19 cellular contexts compared by ENCODE assay signal in genomic region chr16:90043526-90043925, GRCh38. TPM values are rescaled to one million over a fixed set of nuclear protein-coding genes. Genes with fewer than 3 reads are reported as not detected.
A peak's percentile ranks its signal among the peaks of the same experiment; 100 is the strongest.
DNase-seq lines count a peak whose midpoint lies in the region; ATAC-seq, FAIRE-seq and TF ChIP-seq lines count a peak whose summit lies in the region.
"Had no signal": no experiment of that assay in that cellular context is flagged by ENCODE, and none has a peak within 500 bp of the region (broad histone marks: within the 10 kb centered on the region; RNA-seq: fewer than 3 reads in every experiment).

No MANE protein-coding gene starts in this region.

- H3K4me2 ChIP-seq in HepG2 (ENCODE audit: low read depth, low read length): no peak overlapping the region
- H3K4me2 ChIP-seq: GM23338, KMS-11, SK-N-SH had no signal

- 93% methylated on average over 19 of the region's 20 CpGs for WGBS in HepG2 (ENCODE audit: low lambda C conversion rate)
- WGBS in right lobe of liver (ENCODE audit: insufficient coverage, low coverage, low lambda C conversion rate, missing lambda C conversion rate): no CpG with 5 or more reads among the region's 20 CpGs
- WGBS in esophagus squamous epithelium, 2 donors: 83% methylated on average over 12 of the region's 20 CpGs; no CpG with 5 or more reads in 1 of the 2 donors

- H4K20me1 ChIP-seq in HepG2 (ENCODE audit: insufficient read depth, low read length): no peaks in the 10 kb centered on the region

- no peak overlapping the region for H2AFZ ChIP-seq in HepG2 (ENCODE audit: low read length)
- H2AFZ ChIP-seq: GM23338 had no signal

- intact Hi-C loops in HepG2 (cut with micrococcal nuclease; ENCODE audit: unreplicated experiment): no loop called here
- intact Hi-C loops in right lobe of liver (cut with DNase I): no loop called here
- intact Hi-C loops in esophagus squamous epithelium (cut with DNase I): no loop called here
- intact Hi-C loops in vagina (cut with DNase I): no loop called here

- TF ChIP-seq POLR2A in HepG2 (IDR thresholded peaks at IDR 0.05; ENCODE audit: insufficient read depth in 1 of 2, low read depth in 2 of 2, low read length in 2 of 2): no peak
- TF ChIP-seq POLR2A in right lobe of liver (IDR thresholded peaks at IDR 0.05): no peak
- TF ChIP-seq POLR2A in esophagus squamous epithelium (IDR thresholded peaks at IDR 0.05): no peak
- no peak for TF ChIP-seq POLR2A in vagina (IDR thresholded peaks at IDR 0.05)

- TF ChIP-seq CTCF in HepG2 (CRISPR knock-in tag; IDR thresholded peaks at IDR 0.05) (no peak), right lobe of liver (IDR thresholded peaks at IDR 0.05) (no peak), RWPE2 (IDR thresholded peaks at IDR 0.05; ENCODE audit: poor library complexity, severe bottlenecking) (no peak), esophagus squamous epithelium (IDR thresholded peaks at IDR 0.05) (no peak), vagina (IDR thresholded peaks at IDR 0.05) (no peak)

- no peak overlapping the region for H3K27ac ChIP-seq in HepG2 (ENCODE audit: extremely low read length, insufficient read depth, low read length)
- H3K27ac ChIP-seq in right lobe of liver: no peak overlapping the region
- peak overlapping the region; percentile 10 for H3K27ac ChIP-seq in RWPE2 (ENCODE audit: poor library complexity, severe bottlenecking)
- H3K27ac ChIP-seq in esophagus squamous epithelium: peak overlapping the region; percentile 60 to 85 (median 82)
- peak overlapping the region; percentile 8 for H3K27ac ChIP-seq in vagina
- H3K27ac ChIP-seq: C4-2B, KMS-11 had no signal

- no peaks in the 10 kb centered on the region for H3K79me2 ChIP-seq in HepG2 (ENCODE audit: insufficient read depth, low read length)

- POLR2A ChIA-PET in HepG2 (lab: Yijun Ruan, JAX): interaction anchor here (1.1 to 1.9 kb wide), 2 partner anchors 23 to 29 kb away, joined by 3 to 11 read pairs; no protein-coding TSS in a partner anchor

- no TSS peak for BruUV-seq in HepG2 (replicated peaks; lab: Mats Ljungman, UMichigan)

- TF ChIP-seq EP300 in HepG2 (IDR thresholded peaks at IDR 0.05; ENCODE audit: low read depth in 2 of 2, low read length in 2 of 2): no peak
- TF ChIP-seq EP300 in HepG2 (CRISPR knock-in tag; IDR thresholded peaks at IDR 0.05; ENCODE audit: borderline replicate concordance): no peak

- H3K4me1 ChIP-seq in HepG2 (ENCODE audit: insufficient read depth, low read length) (peaks cover 32% of the 10 kb centered on the region), right lobe of liver (peaks cover 0 to 14% (median 0%) of the 10 kb centered on the region in 4 donors), RWPE2 (ENCODE audit: insufficient read depth, poor library complexity, severe bottlenecking) (peaks cover 19% of the 10 kb centered on the region), esophagus squamous epithelium (peaks cover 16 to 60% (median 22%) of the 10 kb centered on the region in 3 donors), vagina (peaks cover 15% of the 10 kb centered on the region)

- FAIRE-seq in HepG2 (lab: Jason Lieb, UNC) (no peak), RCC 7860 (lab: Jason Lieb, UNC) (no peak)

- CTCF ChIA-PET in HepG2 (lab: Yijun Ruan, JAX; ENCODE audit: low intra/inter-chr PET ratio, low total read pairs): no interaction called here

- ATAC-seq in HepG2 (no peak), right lobe of liver (no peak), RWPE2 (ENCODE audit: low read depth) (no peak)
- ATAC-seq: GM23338 had no signal

- H3K9me3 ChIP-seq in HepG2 (ENCODE audit: low read length) (no peaks in the 10 kb centered on the region), right lobe of liver (no peaks in the 10 kb centered on the region), RWPE2 (ENCODE audit: severe bottlenecking) (no peaks in the 10 kb centered on the region), esophagus squamous epithelium (no peaks in the 10 kb centered on the region), vagina (no peaks in the 10 kb centered on the region)
- H3K9me3 ChIP-seq: SK-N-SH had no signal

- H3K36me3 ChIP-seq in HepG2 (replicated peaks in 1 of 2; ENCODE audit: control insufficient read depth in 1 of 2, insufficient read depth in 2 of 2, low read length in 2 of 2) (peaks cover 25 to 29% of the 10 kb centered on the region in 2 experiments), right lobe of liver (peaks cover 0 to 15% (median 3%) of the 10 kb centered on the region in 4 donors), RWPE2 (ENCODE audit: low read depth) (peaks cover 18% of the 10 kb centered on the region), esophagus squamous epithelium (peaks cover 0 to 37% (median 0%) of the 10 kb centered on the region in 3 donors), vagina (peaks cover 0 to 8% of the 10 kb centered on the region in 2 donors)

- no peak for TF ChIP-seq RAD21 in HepG2 (CRISPR knock-in tag; IDR thresholded peaks at IDR 0.05)

- H3K4me3 ChIP-seq in HepG2 (replicated peaks in 1 of 3; ENCODE audit: insufficient read depth in 1 of 3, low read depth in 2 of 3, low read length in 3 of 3) (no peak overlapping the region), right lobe of liver (no peak overlapping the region), RWPE2 (ENCODE audit: severe bottlenecking) (no peak overlapping the region), esophagus squamous epithelium (no peak overlapping the region), vagina (no peak overlapping the region)
- H3K4me3 ChIP-seq: GM23338 had no signal

- in situ Hi-C loops in HepG2 (cut with HindIII; ENCODE audit: extremely low pct_ligation_motif_present, low pct_unique_long_range_greater_than_20kb): no loop called here

- DNase-seq in HepG2 (ENCODE audit: low spot score): no peak
- no peak for DNase-seq in right lobe of liver
- no peak for DNase-seq in RWPE2 (ENCODE audit: low spot score)
- no peak for DNase-seq in esophagus squamous epithelium (lab: John Stamatoyannopoulos, UW)
- no peak for DNase-seq in vagina (ENCODE audit: extremely low spot score in 2 of 2)
- no peak for DNase-seq in activated T-cell treated with anti-CD3 and anti-CD28 coated beads for 4 hours
- DNase-seq in RCC 7860 (ENCODE audit: low spot score): no peak
- no peak for DNase-seq in Ammon's horn (ENCODE audit: low spot score)
- DNase-seq: 8988T, NCI-H1092, NCI-H2081 treated with DMSO at 0.1 percent for 48 hours, NCI-H510A treated with DMSO at 0.1 percent for 48 hours, NCI-H82, SHP77, SK-N-SH had no signal

- no peak overlapping the region for H3K9ac ChIP-seq in HepG2 (ENCODE audit: insufficient read depth, low read depth, low read length)
- H3K9ac ChIP-seq: KMS-11, SK-N-SH had no signal

- H3K27me3 ChIP-seq in HepG2 (ENCODE audit: control insufficient read depth in 1 of 2, insufficient read depth in 2 of 2, low read length in 2 of 2): no peaks in the 10 kb centered on the region
- H3K27me3 ChIP-seq in right lobe of liver: no peaks in the 10 kb centered on the region
- no peaks in the 10 kb centered on the region for H3K27me3 ChIP-seq in RWPE2 (ENCODE audit: insufficient read depth, poor library complexity, severe bottlenecking)
- H3K27me3 ChIP-seq in esophagus squamous epithelium: peaks cover 0 to 16% (median 0%) of the 10 kb centered on the region in 4 donors
- no peaks in the 10 kb centered on the region for H3K27me3 ChIP-seq in vagina

RNA-seq across cellular contexts. Expression of gene DBNDD1, which starts 24.3 kb away (rescaled TPM):
- total RNA-seq in HepG2 (2016; rRNA removed; fragmentation: Illumina TruSeq; extraction: Trizol) (13.0 and 17.0 TPM in 2 replicates), right lobe of liver (10 to 100 TPM in 3 of 6 experiments, 1 to 10 TPM in 3; 2.6 to 17.5 (median 7.6) TPM), esophagus squamous epithelium (10 to 100 TPM in 2 of 4 donors, 1 to 10 TPM in 2; 5.8 to 29.2 (median 12.7) TPM), vagina (8.1 TPM)
- 18.8 and 21.7 TPM in 2 replicates for total RNA-seq in HepG2 (2016; cell fraction: cytosol; rRNA removed; fragmentation: Illumina TruSeq; extraction: Trizol; ENCODE audit: low read depth)
- 11.4 and 16.1 TPM in 2 replicates for total RNA-seq in HepG2 (2016; cell fraction: insoluble cytoplasmic fraction; rRNA removed; fragmentation: Illumina TruSeq; extraction: Trizol)
- 40.2 and 47.3 TPM in 2 replicates for total RNA-seq in HepG2 (2016; cell fraction: membrane; rRNA removed; fragmentation: Illumina TruSeq; extraction: Trizol)
- total RNA-seq in HepG2 (2016; cell fraction: nucleus; rRNA removed; fragmentation: Illumina TruSeq; extraction: Trizol): 7.6 and 10.0 TPM in 2 replicates
- 40.4 and 51.0 TPM in 2 replicates for polyA plus RNA-seq in HepG2 (2011; rRNA removed)
- polyA plus RNA-seq in HepG2 (2011; cell fraction: cytosol; rRNA removed): 44.2 and 56.2 TPM in 2 replicates
- 31.7 and 32.2 TPM in 2 replicates for polyA plus RNA-seq in HepG2 (2011; cell fraction: nucleus; rRNA removed)
- 16.4 and 30.0 TPM in 2 replicates for polyA plus RNA-seq in HepG2 (2012)
- polyA plus RNA-seq in HepG2 (2016; cell fraction: cytosol; fragmentation: Illumina TruSeq; extraction: Trizol; ENCODE audit: low read depth): 60.8 and 72.2 TPM in 2 replicates
- polyA plus RNA-seq in HepG2 (2016; cell fraction: insoluble cytoplasmic fraction; fragmentation: Illumina TruSeq; extraction: Trizol; ENCODE audit: low read depth): 33.1 and 40.9 TPM in 2 replicates
- polyA plus RNA-seq in HepG2 (2016; cell fraction: membrane; fragmentation: Illumina TruSeq; extraction: Trizol; ENCODE audit: low read depth): 102 TPM in 2 replicates
- 31.0 and 33.1 TPM in 2 replicates for polyA plus RNA-seq in HepG2 (2016; cell fraction: nucleus; fragmentation: Illumina TruSeq; extraction: Trizol; ENCODE audit: insufficient read depth, low read depth)
- 5.9 and 53.2 TPM in 2 replicates for polyA minus RNA-seq in HepG2 (2011; rRNA and poly(A)+ RNA removed; ENCODE audit: low replicate concordance)
- polyA minus RNA-seq in HepG2 (2011; cell fraction: cytosol; rRNA and poly(A)+ RNA removed): 23.0 and 26.9 TPM in 2 replicates
- 9.8 and 13.2 TPM in 2 replicates for polyA minus RNA-seq in HepG2 (2011; cell fraction: nucleus; rRNA and poly(A)+ RNA removed)

RNA-seq across cellular contexts. Expression of gene PRDM7, which starts 33.6 kb away (rescaled TPM):
- total RNA-seq in HepG2 (2016; rRNA removed; fragmentation: Illumina TruSeq; extraction: Trizol): not detected in 2 replicates
- total RNA-seq in HepG2 (2016; cell fraction: cytosol; rRNA removed; fragmentation: Illumina TruSeq; extraction: Trizol; ENCODE audit: low read depth): not detected in 2 replicates
- total RNA-seq in HepG2 (2016; cell fraction: insoluble cytoplasmic fraction; rRNA removed; fragmentation: Illumina TruSeq; extraction: Trizol): not detected in 2 replicates
- not detected in 2 replicates for total RNA-seq in HepG2 (2016; cell fraction: membrane; rRNA removed; fragmentation: Illumina TruSeq; extraction: Trizol)
- not detected in 2 replicates for total RNA-seq in HepG2 (2016; cell fraction: nucleus; rRNA removed; fragmentation: Illumina TruSeq; extraction: Trizol)
- polyA plus RNA-seq in HepG2 (2011; rRNA removed): 0.03 TPM in 1 of 2 replicates, not detected in the other
- polyA plus RNA-seq in HepG2 (2011; cell fraction: cytosol; rRNA removed): not detected in 2 replicates
- polyA plus RNA-seq in HepG2 (2011; cell fraction: nucleus; rRNA removed): not detected in 2 replicates
- polyA plus RNA-seq in HepG2 (2012): not detected in 2 replicates
- not detected in 2 replicates for polyA plus RNA-seq in HepG2 (2016; cell fraction: cytosol; fragmentation: Illumina TruSeq; extraction: Trizol; ENCODE audit: low read depth)
- not detected in 2 replicates for polyA plus RNA-seq in HepG2 (2016; cell fraction: insoluble cytoplasmic fraction; fragmentation: Illumina TruSeq; extraction: Trizol; ENCODE audit: low read depth)
- polyA plus RNA-seq in HepG2 (2016; cell fraction: membrane; fragmentation: Illumina TruSeq; extraction: Trizol; ENCODE audit: low read depth): not detected in 2 replicates
- polyA plus RNA-seq in HepG2 (2016; cell fraction: nucleus; fragmentation: Illumina TruSeq; extraction: Trizol; ENCODE audit: insufficient read depth, low read depth): not detected in 2 replicates
- polyA minus RNA-seq in HepG2 (2011; rRNA and poly(A)+ RNA removed; ENCODE audit: low replicate concordance): not detected in 2 replicates
- polyA minus RNA-seq in HepG2 (2011; cell fraction: cytosol; rRNA and poly(A)+ RNA removed): not detected in 2 replicates
- 0.13 TPM in 1 of 2 replicates, not detected in the other for polyA minus RNA-seq in HepG2 (2011; cell fraction: nucleus; rRNA and poly(A)+ RNA removed)
- under 1 TPM in 2 of 6 experiments, not detected in 4; 0.09 to 0.12 TPM for total RNA-seq in right lobe of liver
- not detected for total RNA-seq in esophagus squamous epithelium
- not detected for total RNA-seq in vagina
- total RNA-seq: GM23338, M059J had no signal
- polyA plus RNA-seq: SK-N-SH had no signal

Comparison
In these comparisons a context has a peak if more than half of its experiments do, and no peak if none do; other contexts are left out.
1. H3K27ac ChIP-seq: peak in RWPE2 (single experiment), esophagus squamous epithelium (4 of 4) and vagina (single experiment); none in HepG2 (single experiment) and right lobe of liver (0 of 3).